In the genomic region with DNA sequence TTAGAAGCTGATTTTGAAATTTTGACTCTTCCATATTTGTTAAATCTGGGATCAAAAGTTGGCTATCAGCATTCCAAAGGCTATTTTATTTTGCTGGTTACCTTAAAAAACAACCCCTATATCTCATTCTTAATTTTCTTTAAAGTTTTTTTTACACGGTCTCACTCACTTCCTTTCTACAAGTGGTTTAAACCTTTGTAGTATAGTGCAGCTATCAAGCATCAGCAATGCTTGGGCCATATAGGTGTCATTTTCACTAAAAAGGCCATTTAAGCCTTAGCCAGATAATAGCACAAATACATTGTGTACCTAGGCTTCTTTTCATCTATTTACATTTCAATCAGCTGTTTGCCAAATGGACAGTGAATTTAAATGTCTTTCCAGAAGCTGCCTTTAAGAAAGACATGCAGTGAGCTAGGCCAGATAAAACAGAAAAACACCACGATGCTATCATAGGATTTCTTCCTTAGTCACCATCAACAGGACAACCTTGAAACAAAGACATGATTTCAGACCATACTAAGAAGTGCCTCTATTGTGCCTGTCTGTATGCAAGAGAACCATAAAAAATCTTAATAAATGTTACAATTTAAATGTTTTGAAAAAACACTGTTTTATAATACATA, we compare ENCODE assay signal across 15 cellular contexts.
DNase-seq lines count a peak whose midpoint lies in the region; ATAC-seq and TF ChIP-seq lines count a peak whose summit lies in the region.
"Had no signal": no experiment of that assay in that cellular context is flagged by ENCODE, and none has a peak within 500 bp of the region (broad histone marks: within the 10 kb centered on the region; RNA-seq: fewer than 3 reads in every experiment).

No MANE protein-coding gene starts in this region.

- H3K27me3 Mint-ChIP-seq in activated CD4-positive, alpha-beta T cell treated with anti-CD3 and anti-CD28 coated beads for 36 hours = no peaks in the 10 kb centered on the region
- no peaks in the 10 kb centered on the region for H3K27me3 Mint-ChIP-seq in activated CD8-positive, alpha-beta T cell treated with anti-CD3 and anti-CD28 coated beads, Interleukin-2, amount 10 ng/mL, durations not matched to agents 7 days and 5 days (ENCODE audit: low read depth)

- no peaks in the 10 kb centered on the region for H3K4me1 ChIP-seq in mammary epithelial cell (ENCODE audit: insufficient read depth, low read length)

- 96% methylated on average over 2 of the region's 2 CpGs for WGBS in mammary epithelial cell (ENCODE audit: low coverage, missing lambda C conversion rate)

- no peak for DNase-seq in activated CD4-positive, alpha-beta T cell treated with anti-CD3 and anti-CD28 coated beads for 36 hours
- no peak for DNase-seq in activated CD4-positive, alpha-beta T cell treated with anti-CD3 and anti-CD28 coated beads, Interleukin-2, amount 50 U/mL, for 4 hours
- DNase-seq in NCI-H1417 (lab: John Stamatoyannopoulos, UW) = peak in 2 of 3 experiments; percentile 17 to 76
- no peak for DNase-seq in activated CD8-positive, alpha-beta T cell treated with anti-CD3 and anti-CD28 coated beads, Interleukin-2, amount 10 ng/mL, durations not matched to agents 7 days and 5 days
- no peak for DNase-seq in mammary epithelial cell
- DNase-seq in SW480 (ENCODE audit: low spot score) = no peak
- DNase-seq: amygdala; endodermal cell; hypothalamus; mesendoderm; stimulated activated CD4-positive, alpha-beta T cell treated with anti-CD3 and anti-CD28 coated beads, Interleukin-4, amount 100 ng/mL, for 24 hours had no signal

- peak overlapping the region; percentile 85 for H3K27ac Mint-ChIP-seq in activated CD4-positive, alpha-beta T cell treated with anti-CD3 and anti-CD28 coated beads for 36 hours
- H3K27ac Mint-ChIP-seq in activated CD8-positive, alpha-beta T cell treated with anti-CD3 and anti-CD28 coated beads, Interleukin-2, amount 10 ng/mL, durations not matched to agents 7 days and 5 days = peak overlapping the region; percentile 69
- H3K27ac Mint-ChIP-seq: endodermal cell had no signal

- in situ Hi-C loops in mammary epithelial cell (cut with MboI; ENCODE audit: low sequenced_read_pairs in 2 of 2) = no loop called here

- POLR2A ChIA-PET in activated CD4-positive, alpha-beta T cell treated with anti-CD3 and anti-CD28 coated beads for 36 hours (lab: Charles Lee) = interaction anchor here (0.6 to 1.6 kb wide), 2 partner anchors 8 to 37 kb away, joined by 4 to 10 read pairs; no protein-coding TSS in a partner anchor
- POLR2A ChIA-PET in activated CD8-positive, alpha-beta T cell treated with anti-CD3 and anti-CD28 coated beads, Interleukin-2, amount 10 ng/mL, durations not matched to agents 7 days and 5 days (lab: Charles Lee) = no interaction called here

- H2AFZ ChIP-seq in neural cell (ENCODE audit: low read depth, low read length) (peak overlapping the region; percentile 5), mammary epithelial cell (ENCODE audit: low read depth, low read length) (no peak overlapping the region)

- dilution Hi-C loops in mammary epithelial cell (cut with HindIII; ENCODE audit: low sequenced_read_pairs) = no loop called here

- H3F3A ChIP-seq in neural cell (ENCODE audit: insufficient read depth, low read length, poor library complexity, severe bottlenecking) = no peaks in the 10 kb centered on the region

- H3K9me3 Mint-ChIP-seq in activated CD4-positive, alpha-beta T cell treated with anti-CD3 and anti-CD28 coated beads for 36 hours (ENCODE audit: low read depth) = no peaks in the 10 kb centered on the region
- no peaks in the 10 kb centered on the region for H3K9me3 Mint-ChIP-seq in activated CD8-positive, alpha-beta T cell treated with anti-CD3 and anti-CD28 coated beads, Interleukin-2, amount 10 ng/mL, durations not matched to agents 7 days and 5 days (ENCODE audit: insufficient read depth)
- H3K9me3 Mint-ChIP-seq: endodermal cell had no signal

- peak; percentile 25 for ATAC-seq in activated CD4-positive, alpha-beta T cell treated with anti-CD3 and anti-CD28 coated beads for 36 hours
- ATAC-seq in activated CD8-positive, alpha-beta T cell treated with anti-CD3 and anti-CD28 coated beads, Interleukin-2, amount 10 ng/mL, durations not matched to agents 7 days and 5 days = peak; percentile 41
- ATAC-seq in HG02571 (IDR thresholded peaks at IDR 0.05; ENCODE audit: unreplicated experiment) = no peak
- ATAC-seq: activated CD4-positive, CD25-positive, alpha-beta regulatory T cell treated with anti-CD3 and anti-CD28 coated beads, Interleukin-2, amount 50 U/mL, for 24 hours; Right ventricle myocardium inferior had no signal

- H3K4me3 ChIP-seq in neural cell (ENCODE audit: low read length) = peak overlapping the region; percentile 67
- no peak overlapping the region for H3K4me3 ChIP-seq in mammary epithelial cell (replicated peaks in 1 of 3; ENCODE audit: insufficient read depth in 1 of 3, low read depth in 2 of 3, low read length in 3 of 3)

- TF ChIP-seq CTCF in neural cell (IDR thresholded peaks at IDR 0.05; ENCODE audit: poor library complexity, severe bottlenecking) (no peak), mammary epithelial cell (conservative IDR thresholded peaks at IDR 0.05 in 1 of 2, IDR thresholded peaks at IDR 0.05 in 1 of 2; ENCODE audit: extremely low read depth in 1 of 2, insufficient read depth in 1 of 2, low read depth in 1 of 2, low read length in 2 of 2) (no peak)

- H3K9ac ChIP-seq in neural cell (ENCODE audit: low read length) = peak overlapping the region; percentile 78
- no peak overlapping the region for H3K9ac ChIP-seq in mammary epithelial cell (ENCODE audit: insufficient read depth, low read length)

- H3K27me3 ChIP-seq in neural cell (ENCODE audit: insufficient read depth, low read depth, low read length) (no peaks in the 10 kb centered on the region), mammary epithelial cell (ENCODE audit: insufficient read depth, low read length) (no peaks in the 10 kb centered on the region)

- no peak for TF ChIP-seq EP300 in neural cell (conservative IDR thresholded peaks at IDR 0.05; ENCODE audit: poor library complexity, severe bottlenecking)

- H3K27ac ChIP-seq in neural cell (ENCODE audit: low read length) (peak overlapping the region; percentile 91), mammary epithelial cell (ENCODE audit: insufficient read depth, low read depth, low read length) (no peak overlapping the region)

- H4K20me1 ChIP-seq in neural cell (ENCODE audit: insufficient read depth) (no peaks in the 10 kb centered on the region), mammary epithelial cell (ENCODE audit: insufficient read depth, low read length) (no peaks in the 10 kb centered on the region)

- no TSS peak for BruUV-seq in mammary epithelial cell (replicated peaks; lab: Mats Ljungman, UMichigan)

- H3K36me3 Mint-ChIP-seq in activated CD4-positive, alpha-beta T cell treated with anti-CD3 and anti-CD28 coated beads for 36 hours (ENCODE audit: low read depth) = peaks cover 28% of the 10 kb centered on the region
- H3K36me3 Mint-ChIP-seq in activated CD8-positive, alpha-beta T cell treated with anti-CD3 and anti-CD28 coated beads, Interleukin-2, amount 10 ng/mL, durations not matched to agents 7 days and 5 days (ENCODE audit: low read depth) = peaks cover 20% of the 10 kb centered on the region

- H3K36me3 ChIP-seq in neural cell (ENCODE audit: insufficient read depth, low read length) = no peaks in the 10 kb centered on the region
- H3K36me3 ChIP-seq in mammary epithelial cell (ENCODE audit: insufficient read depth, low read length) = no peaks in the 10 kb centered on the region

- CTCF ChIA-PET in activated CD4-positive, alpha-beta T cell treated with anti-CD3 and anti-CD28 coated beads for 36 hours (lab: Charles Lee) = interaction anchor here (0.6 kb wide), 2 partner anchors 26 to 39 kb away, joined by 3 read pairs; no protein-coding TSS in a partner anchor
- CTCF ChIA-PET in activated CD8-positive, alpha-beta T cell treated with anti-CD3 and anti-CD28 coated beads, Interleukin-2, amount 10 ng/mL, durations not matched to agents 7 days and 5 days (lab: Charles Lee) = interaction anchor here (1.2 to 4.6 kb wide), 4 partner anchors 9 to 58 kb away, joined by 4 to 28 read pairs (median 9); no protein-coding TSS in a partner anchor
- CTCF ChIA-PET in mammary epithelial cell (lab: Charles Lee; ENCODE audit: low non-redundant PET) = no interaction called here

- no peaks in the 10 kb centered on the region for H3K9me3 ChIP-seq in neural cell (ENCODE audit: low read length)
- H3K9me3 ChIP-seq in mammary epithelial cell (replicated peaks; ENCODE audit: insufficient read depth, low read length) = no peaks in the 10 kb centered on the region

- H3K4me3 Mint-ChIP-seq in activated CD4-positive, alpha-beta T cell treated with anti-CD3 and anti-CD28 coated beads for 36 hours = peak overlapping the region; percentile 49
- peak overlapping the region; percentile 47 for H3K4me3 Mint-ChIP-seq in activated CD8-positive, alpha-beta T cell treated with anti-CD3 and anti-CD28 coated beads, Interleukin-2, amount 10 ng/mL, durations not matched to agents 7 days and 5 days
- H3K4me3 Mint-ChIP-seq: endodermal cell had no signal

- intact Hi-C loops in activated CD4-positive, alpha-beta T cell treated with anti-CD3 and anti-CD28 coated beads for 36 hours (cut with DNase I, micrococcal nuclease) = loop anchor here (10.0 kb wide), 3 partner anchors 46 to 894 kb away; no protein-coding TSS in a partner anchor
- intact Hi-C loops in mammary epithelial cell (cut with micrococcal nuclease) = no loop called here

- H3K9me2 ChIP-seq in neural cell (ENCODE audit: insufficient read depth, low read length) = no peaks in the 10 kb centered on the region

- peak overlapping the region; percentile 92 for H3K4me2 ChIP-seq in neural cell (ENCODE audit: low read length)
- H3K4me2 ChIP-seq in mammary epithelial cell (ENCODE audit: insufficient read depth, low read depth, low read length) = no peak overlapping the region

- H3K4me1 Mint-ChIP-seq in activated CD4-positive, alpha-beta T cell treated with anti-CD3 and anti-CD28 coated beads for 36 hours = peaks cover 74% of the 10 kb centered on the region
- peaks cover 65% of the 10 kb centered on the region for H3K4me1 Mint-ChIP-seq in activated CD8-positive, alpha-beta T cell treated with anti-CD3 and anti-CD28 coated beads, Interleukin-2, amount 10 ng/mL, durations not matched to agents 7 days and 5 days (ENCODE audit: low read depth)

- H3K79me2 ChIP-seq in neural cell (replicated peaks; ENCODE audit: insufficient read depth, low read length) (peaks cover 41% of the 10 kb centered on the region), mammary epithelial cell (ENCODE audit: insufficient read depth, low read length) (peaks cover 2% of the 10 kb centered on the region)

- TF ChIP-seq RAD21 in neural cell (conservative IDR thresholded peaks at IDR 0.05) = no peak

Comparison
In these comparisons a context has a peak if more than half of its experiments do, and no peak if none do; other contexts are left out.
1. DNase-seq: peak in NCI-H1417 (2 of 3); none in activated CD4-positive, alpha-beta T cell treated with anti-CD3 and anti-CD28 coated beads for 36 hours (single experiment), activated CD4-positive, alpha-beta T cell treated with anti-CD3 and anti-CD28 coated beads, Interleukin-2, amount 50 U/mL, for 4 hours (0 of 2), activated CD8-positive, alpha-beta T cell treated with anti-CD3 and anti-CD28 coated beads, Interleukin-2, amount 10 ng/mL, durations not matched to agents 7 days and 5 days (single experiment), mammary epithelial cell (single experiment) and SW480 (single experiment).